8 cellular contexts compared by ENCODE assay signal in genomic region chr2:8487461-8487932, GRCh38.
DNase-seq lines count a peak whose midpoint lies in the region; ATAC-seq and TF ChIP-seq lines count a peak whose summit lies in the region.

No MANE protein-coding gene starts in this region.

- peak overlapping the region; percentile 100 for H3K4me2 ChIP-seq in KMS-11

- peaks cover 0 to 4% of the 10 kb centered on the region in 2 donors for H3K36me3 Mint-ChIP-seq in CD14-positive monocyte

- no peaks in the 10 kb centered on the region for H3K9me3 Mint-ChIP-seq in CD14-positive monocyte

- 64 to 68% (median 65%) methylated on average over 16 of the region's 16 CpGs for WGBS in psoas muscle, 3 donors

- no peak for DNase-seq in CD14-positive monocyte (ENCODE audit: low spot score)
- DNase-seq in hippocampal formation (lab: John Stamatoyannopoulos, UW): peak; percentile 37 to 38
- no peak for DNase-seq in effector CD4-positive, alpha-beta T cell
- DNase-seq in stimulated activated CD4-positive, alpha-beta T cell treated with anti-CD3 and anti-CD28 coated beads, Interleukin-2, amount 100 ng/mL, for 24 hours: no peak
- no peak for DNase-seq in psoas muscle

- ATAC-seq in GM21367 (IDR thresholded peaks at IDR 0.05; ENCODE audit: unreplicated experiment): peak; percentile 21
- ATAC-seq in HG02623 (IDR thresholded peaks at IDR 0.05; ENCODE audit: unreplicated experiment): no peak
- no peak for ATAC-seq in psoas muscle

- H3K4me3 Mint-ChIP-seq in CD14-positive monocyte: peak overlapping the region; percentile 79 to 95

- peak overlapping the region; percentile 54 for H3K4me3 ChIP-seq in KMS-11 (IDR thresholded peaks at IDR 0.05; ENCODE audit: insufficient read depth, low read depth, low read length)
- H3K4me3 ChIP-seq in psoas muscle: no peak overlapping the region

- peak overlapping the region; percentile 85; the same call in 1 of the 2 replicates for H3K9ac ChIP-seq in KMS-11

- H3K9me3 ChIP-seq in psoas muscle: no peaks in the 10 kb centered on the region

- H3K27ac ChIP-seq in KMS-11: peak overlapping the region; percentile 94
- H3K27ac ChIP-seq in psoas muscle: no peak overlapping the region

- H3K27ac Mint-ChIP-seq in CD14-positive monocyte: peak overlapping the region; percentile 56 to 90 (median 85)

- H3K79me2 ChIP-seq in KMS-11 (ENCODE audit: insufficient read depth, low read depth): no peaks in the 10 kb centered on the region

- intact Hi-C loops in CD14-positive monocyte (cut with micrococcal nuclease) (no loop called here), psoas muscle (cut with DNase I) (no loop called here)

- peak overlapping the region; percentile 72 for H2AFZ ChIP-seq in KMS-11 (ENCODE audit: low read depth)

- H3K27me3 ChIP-seq in KMS-11 (ENCODE audit: insufficient read depth, low read depth) (no peaks in the 10 kb centered on the region), psoas muscle (ENCODE audit: insufficient read depth in 3 of 3, low read length in 2 of 3) (peaks cover 0 to 2% (median 0%) of the 10 kb centered on the region in 3 donors)

- TF ChIP-seq CTCF in CD14-positive monocyte (IDR thresholded peaks at IDR 0.05) (no peak), KMS-11 (conservative IDR thresholded peaks at IDR 0.05; ENCODE audit: low read depth, low read length) (no peak), psoas muscle (IDR thresholded peaks at IDR 0.05) (no peak)

- H3K27me3 Mint-ChIP-seq in CD14-positive monocyte (ENCODE audit: low read depth in 3 of 3): peaks cover 0 to 3% (median 1%) of the 10 kb centered on the region in 3 donors

- H3K4me1 ChIP-seq in KMS-11 (ENCODE audit: low read depth, poor library complexity, severe bottlenecking) (peaks cover 75% of the 10 kb centered on the region), psoas muscle (no peaks in the 10 kb centered on the region)

- H4K20me1 ChIP-seq in KMS-11 (ENCODE audit: insufficient read depth): no peaks in the 10 kb centered on the region

- H3K36me3 ChIP-seq in KMS-11 (ENCODE audit: insufficient read depth): no peaks in the 10 kb centered on the region
- H3K36me3 ChIP-seq in psoas muscle (ENCODE audit: insufficient read depth in 1 of 2, low read depth in 1 of 2): no peaks in the 10 kb centered on the region

- H3K4me1 Mint-ChIP-seq in CD14-positive monocyte: peaks cover 48% of the 10 kb centered on the region

Comparison
In these comparisons a context has a peak if more than half of its experiments do, and no peak if none do; other contexts are left out.
1. DNase-seq: peak in hippocampal formation (2 of 2); none in CD14-positive monocyte (single experiment), effector CD4-positive, alpha-beta T cell (single experiment), stimulated activated CD4-positive, alpha-beta T cell treated with anti-CD3 and anti-CD28 coated beads, Interleukin-2, amount 100 ng/mL, for 24 hours (0 of 2) and psoas muscle (0 of 2).